ENCODE assay signal across 8 cellular contexts in the genomic region with DNA sequence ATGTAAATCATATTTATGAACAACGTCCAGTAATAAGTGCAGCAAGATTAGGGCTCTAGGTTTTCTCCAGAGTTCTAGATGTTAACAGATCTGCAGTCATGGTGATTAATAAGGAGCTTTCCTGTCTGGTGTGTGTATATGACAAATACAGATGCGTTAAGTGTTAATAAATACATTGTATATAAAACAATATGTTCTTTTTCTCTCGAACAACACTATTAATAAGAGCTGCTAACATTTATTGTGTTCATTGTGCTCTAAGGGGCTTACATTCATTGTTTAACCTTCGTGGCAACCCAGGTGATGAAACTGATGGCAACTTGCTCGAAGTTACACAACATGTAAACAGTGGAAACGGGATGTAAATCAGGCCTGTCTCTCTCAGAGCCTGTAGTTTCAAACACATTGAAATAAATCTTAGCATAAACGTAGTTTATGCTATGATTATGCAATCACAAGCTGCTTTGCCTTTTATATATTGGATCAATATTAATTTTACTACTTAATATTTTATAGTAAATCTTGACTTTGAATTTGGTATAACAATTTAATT. TPM values are rescaled to one million over a fixed set of nuclear protein-coding genes. Genes with fewer than 3 reads are reported as not detected.
A peak's percentile ranks its signal among the peaks of the same experiment; 100 is the strongest.
DNase-seq lines count a peak whose midpoint lies in the region; ATAC-seq, FAIRE-seq and TF ChIP-seq lines count a peak whose summit lies in the region.

No MANE protein-coding gene starts in this region.

- peaks cover 48% of the 10 kb centered on the region for H3K27me3 Mint-ChIP-seq in activated CD8-positive, alpha-beta T cell treated with anti-CD3 and anti-CD28 coated beads, Interleukin-2, amount 10 ng/mL, durations not matched to agents 7 days and 5 days (ENCODE audit: low read depth)
- H3K27me3 Mint-ChIP-seq in type B pancreatic cell: peaks cover 38% of the 10 kb centered on the region

- peak overlapping the region; percentile 57 to 84 (median 73) for H3K4me3 ChIP-seq in heart right ventricle

- no peak overlapping the region for H3K27ac Mint-ChIP-seq in activated CD8-positive, alpha-beta T cell treated with anti-CD3 and anti-CD28 coated beads, Interleukin-2, amount 10 ng/mL, durations not matched to agents 7 days and 5 days
- H3K27ac Mint-ChIP-seq in type B pancreatic cell: peak overlapping the region; percentile 2

- intact Hi-C loops in heart right ventricle (cut with DNase I) (loop anchor here in 5 of 10 donors (5.0 to 10.0 kb wide), 4 partner anchors 56 to 99 kb away; a partner anchor contains a TSS), Right ventricle myocardium superior (cut with DNase I) (loop anchor here (10.0 kb wide), 1 partner anchor 97 kb away; a partner anchor contains a TSS)

- no peaks in the 10 kb centered on the region for H3K9me3 Mint-ChIP-seq in activated CD8-positive, alpha-beta T cell treated with anti-CD3 and anti-CD28 coated beads, Interleukin-2, amount 10 ng/mL, durations not matched to agents 7 days and 5 days (ENCODE audit: insufficient read depth)
- no peaks in the 10 kb centered on the region for H3K9me3 Mint-ChIP-seq in type B pancreatic cell

- H3K27me3 ChIP-seq in heart right ventricle: peaks cover 0 to 14% (median 3%) of the 10 kb centered on the region in 7 donors

- CTCF ChIA-PET in activated CD8-positive, alpha-beta T cell treated with anti-CD3 and anti-CD28 coated beads, Interleukin-2, amount 10 ng/mL, durations not matched to agents 7 days and 5 days (lab: Charles Lee): interaction anchor here (0.7 to 1.2 kb wide), 3 partner anchors 9 to 182 kb away, joined by 3 to 4 read pairs (median 3); no protein-coding TSS in a partner anchor

- no peaks in the 10 kb centered on the region for H3K9me3 ChIP-seq in heart right ventricle

- peak; percentile 86 for FAIRE-seq in islet of Langerhans (lab: Jason Lieb, UNC)

- TF ChIP-seq CTCF in heart right ventricle (IDR thresholded peaks at IDR 0.05) (no peak), type B pancreatic cell (conservative IDR thresholded peaks at IDR 0.05) (no peak)

- WGBS in heart right ventricle, 2 donors: 55 to 57% methylated on average over 7 of the region's 7 CpGs

- DNase-seq in heart right ventricle (no peak), Right ventricle myocardium superior (no peak), type B pancreatic cell (ENCODE audit: extremely low spot score, unreplicated experiment) (no peak), amygdala (lab: John Stamatoyannopoulos, UW) (no peak), globus pallidus (ENCODE audit: low spot score) (no peak)
- no peak for DNase-seq in activated CD8-positive, alpha-beta T cell treated with anti-CD3 and anti-CD28 coated beads, Interleukin-2, amount 10 ng/mL, durations not matched to agents 7 days and 5 days

- H3K36me3 ChIP-seq in heart right ventricle: no peaks in the 10 kb centered on the region

- H3K4me1 ChIP-seq in heart right ventricle: peaks cover 0 to 22% (median 6%) of the 10 kb centered on the region in 9 donors

- no peaks in the 10 kb centered on the region for H3K36me3 Mint-ChIP-seq in activated CD8-positive, alpha-beta T cell treated with anti-CD3 and anti-CD28 coated beads, Interleukin-2, amount 10 ng/mL, durations not matched to agents 7 days and 5 days (ENCODE audit: low read depth)
- H3K36me3 Mint-ChIP-seq in type B pancreatic cell: no peaks in the 10 kb centered on the region

- H3K4me1 Mint-ChIP-seq in activated CD8-positive, alpha-beta T cell treated with anti-CD3 and anti-CD28 coated beads, Interleukin-2, amount 10 ng/mL, durations not matched to agents 7 days and 5 days (ENCODE audit: low read depth): peaks cover 10% of the 10 kb centered on the region
- H3K4me1 Mint-ChIP-seq in type B pancreatic cell (ENCODE audit: unreplicated experiment): no peaks in the 10 kb centered on the region

- ATAC-seq in heart right ventricle (no peak), Right ventricle myocardium superior (ENCODE audit: poor library complexity) (no peak), HG02970 (IDR thresholded peaks at IDR 0.05; ENCODE audit: low FRiP score, unreplicated experiment) (no peak)
- ATAC-seq in activated CD8-positive, alpha-beta T cell treated with anti-CD3 and anti-CD28 coated beads, Interleukin-2, amount 10 ng/mL, durations not matched to agents 7 days and 5 days: no peak

- peak overlapping the region; percentile 76 for H3K4me3 Mint-ChIP-seq in activated CD8-positive, alpha-beta T cell treated with anti-CD3 and anti-CD28 coated beads, Interleukin-2, amount 10 ng/mL, durations not matched to agents 7 days and 5 days
- H3K4me3 Mint-ChIP-seq in type B pancreatic cell: peak overlapping the region; percentile 88

- POLR2A ChIA-PET in activated CD8-positive, alpha-beta T cell treated with anti-CD3 and anti-CD28 coated beads, Interleukin-2, amount 10 ng/mL, durations not matched to agents 7 days and 5 days (lab: Charles Lee): no interaction called here

- H3K27ac ChIP-seq in heart right ventricle: peak overlapping the region in 9 of 10 donors; percentile 53 to 91 (median 86)

RNA-seq across cellular contexts. Expression of a gene that starts 0.5 kb away (rescaled TPM):
- total RNA-seq in heart right ventricle (100 to 1,000 TPM in 1 of 10 donors, 10 to 100 TPM in 9; 51.3 to 125 (median 71.6) TPM), Right ventricle myocardium superior (77.8 TPM), type B pancreatic cell (ENCODE audit: low replicate concordance) (3.0 and 6.4 TPM in 2 replicates)
- polyA plus RNA-seq in heart right ventricle: 10 to 100 TPM; 21.6 to 47.4 TPM
- under 1 TPM; 0.11 to 0.13 TPM for total RNA-seq in activated CD8-positive, alpha-beta T cell treated with anti-CD3 and anti-CD28 coated beads, Interleukin-2, amount 10 ng/mL, durations not matched to agents 7 days and 5 days

RNA-seq across cellular contexts. Expression of a gene that starts 54.5 kb away (rescaled TPM):
- total RNA-seq in heart right ventricle (10 to 100 TPM; 61.8 to 76.8 (median 67.0) TPM), Right ventricle myocardium superior (67.9 TPM), type B pancreatic cell (ENCODE audit: low replicate concordance) (51.4 and 58.0 TPM in 2 replicates)
- polyA plus RNA-seq in heart right ventricle: 10 to 100 TPM; 41.0 to 55.8 TPM
- total RNA-seq in activated CD8-positive, alpha-beta T cell treated with anti-CD3 and anti-CD28 coated beads, Interleukin-2, amount 10 ng/mL, durations not matched to agents 7 days and 5 days: 10 to 100 TPM; 22.7 to 24.9 TPM
